In genomic region chr17:58686980-58687379, GRCh38 we compare ENCODE assay signal across 16 cellular contexts. TPM values are rescaled to one million over a fixed set of nuclear protein-coding genes. Genes with fewer than 3 reads are reported as not detected.
"Had no signal": no experiment of that assay in that cellular context is flagged by ENCODE, and none has a peak within 500 bp of the region (broad histone marks: within the 10 kb centered on the region; RNA-seq: fewer than 3 reads in every experiment).

No MANE protein-coding gene starts in this region.

- FAIRE-seq: kidney had no signal

- H3K27ac Mint-ChIP-seq: effector memory CD8-positive, alpha-beta T cell; immature natural killer cell had no signal

- H3K36me3 Mint-ChIP-seq: immature natural killer cell; naive thymus-derived CD8-positive, alpha-beta T cell had no signal

- H3K36me3 ChIP-seq: esophagus squamous epithelium, gastroesophageal sphincter, sigmoid colon, upper lobe of left lung, vagina had no signal

- H3K27ac ChIP-seq: esophagus squamous epithelium, gastroesophageal sphincter, sigmoid colon, skin epidermis, upper lobe of left lung, vagina had no signal

- H3K27me3 Mint-ChIP-seq: effector memory CD8-positive, alpha-beta T cell; naive thymus-derived CD8-positive, alpha-beta T cell had no signal

- H3K9me3 Mint-ChIP-seq: effector memory CD8-positive, alpha-beta T cell; immature natural killer cell; naive thymus-derived CD8-positive, alpha-beta T cell; neural crest cell had no signal

- ATAC-seq: effector memory CD8-positive, alpha-beta T cell; gastroesophageal sphincter; mucosa of descending colon; naive thymus-derived CD8-positive, alpha-beta T cell had no signal

- H3K4me3 Mint-ChIP-seq: effector memory CD8-positive, alpha-beta T cell; immature natural killer cell; naive thymus-derived CD8-positive, alpha-beta T cell; neural crest cell had no signal

- H3K9me3 ChIP-seq: esophagus squamous epithelium, gastroesophageal sphincter, mucosa of descending colon, sigmoid colon, upper lobe of left lung, vagina had no signal

- DNase-seq: effector memory CD8-positive, alpha-beta T cell; esophagus squamous epithelium; foreskin fibroblast; immature natural killer cell; kidney; mucosa of descending colon; naive thymus-derived CD8-positive, alpha-beta T cell; posterior cingulate gyrus; sigmoid colon; stimulated activated CD4-positive, alpha-beta T cell treated with anti-CD3 and anti-CD28 coated beads, Interleukin-2, amount 100 ng/mL, for 24 hours; stimulated activated naive CD4-positive, alpha-beta T cell; upper lobe of left lung had no signal

- H3K27me3 ChIP-seq: esophagus squamous epithelium, gastroesophageal sphincter, sigmoid colon, upper lobe of left lung, vagina had no signal

- H3K4me3 ChIP-seq: esophagus squamous epithelium, gastroesophageal sphincter, mucosa of descending colon, sigmoid colon, skin epidermis, upper lobe of left lung, vagina had no signal

RNA-seq across cellular contexts. Expression of gene TEX14, which starts 4.9 kb away (rescaled TPM):
- total RNA-seq: vagina had no signal
- polyA plus RNA-seq: immature natural killer cell had no signal
